ENCODE assay signal across 8 cellular contexts in genomic region chr1:165914136-165914798, GRCh38.
DNase-seq lines count a peak whose midpoint lies in the region; ATAC-seq and TF ChIP-seq lines count a peak whose summit lies in the region.

No MANE protein-coding gene starts in this region.

- peaks cover 0 to 4% (median 0%) of the 10 kb centered on the region in 3 donors for H3K4me1 Mint-ChIP-seq in naive B cell

- no peak for TF ChIP-seq EP300 in stomach (IDR thresholded peaks at IDR 0.05)

- peaks cover 0 to 6% (median 0%) of the 10 kb centered on the region in 3 donors for H3K27me3 Mint-ChIP-seq in naive B cell

- H3K9me3 Mint-ChIP-seq in naive B cell = no peaks in the 10 kb centered on the region

- peaks cover 36 to 65% (median 44%) of the 10 kb centered on the region in 4 donors for H3K4me1 ChIP-seq in stomach

- H3K4me3 ChIP-seq in epithelial cell of proximal tubule (ENCODE audit: low read depth, low read length) = no peak overlapping the region
- H3K4me3 ChIP-seq in stomach = no peak overlapping the region

- no peaks in the 10 kb centered on the region for H3K36me3 Mint-ChIP-seq in naive B cell

- ATAC-seq in GM21367 (IDR thresholded peaks at IDR 0.05; ENCODE audit: unreplicated experiment) = peak; percentile 69
- peak; percentile 68 to 90 for ATAC-seq in naive B cell (ENCODE audit: low read depth in 2 of 2)

- peaks cover 0 to 6% (median 6%) of the 10 kb centered on the region in 4 donors for H3K36me3 ChIP-seq in stomach

- peak; percentile 97 for TF ChIP-seq CTCF in epithelial cell of proximal tubule (conservative IDR thresholded peaks at IDR 0.05; ENCODE audit: low read depth, low read length)
- peak in 5 of 7 experiments; percentile 68 to 90 (median 86) for TF ChIP-seq CTCF in stomach (IDR thresholded peaks at IDR 0.05)

- no peaks in the 10 kb centered on the region for H3K27me3 ChIP-seq in stomach

- 3 to 11% (median 6%) methylated on average over 4 of the region's 4 CpGs for WGBS in stomach, 5 donors

- no peak overlapping the region for H3K4me3 Mint-ChIP-seq in naive B cell

- H3K27ac Mint-ChIP-seq in naive B cell = peak overlapping the region in 1 of 6 donors; percentile 11

- DNase-seq in DMS 273 treated with DMSO at 0.1 percent for 48 hours (lab: John Stamatoyannopoulos, UW) = peak; percentile 17
- peak; percentile 47 for DNase-seq in HK-2 (ENCODE audit: unreplicated experiment)
- DNase-seq in NOMO-1 treated with DMSO at 0.1 percent for 48 hours (lab: John Stamatoyannopoulos, UW; ENCODE audit: unreplicated experiment) = peak; percentile 54
- DNase-seq in activated CD8-positive, alpha-beta memory T cell treated with anti-CD3 and anti-CD28 coated beads, Interleukin-2, amount 50 U/mL, for 1 hour (ENCODE audit: extremely low read depth) = peak; percentile 19
- no peak for DNase-seq in epithelial cell of proximal tubule (ENCODE audit: low read depth)
- peak; percentile 62 for DNase-seq in naive B cell
- peak; percentile 73 for DNase-seq in stomach

- H3K9me3 ChIP-seq in stomach = no peaks in the 10 kb centered on the region

- TF ChIP-seq POLR2A in stomach (IDR thresholded peaks at IDR 0.05) = no peak

- H3K27ac ChIP-seq in stomach = peak overlapping the region in 2 of 5 donors; percentile 56 to 71

- intact Hi-C loops in stomach (cut with DNase I; ENCODE audit: low total_unique reads) = loop anchor here (5.0 to 10.0 kb wide), 3 partner anchors 189 to 519 kb away; no protein-coding TSS in a partner anchor
